1 cellular context compared by ENCODE assay signal in genomic region chr1:39832294-39832693, GRCh38.
A peak's percentile ranks its signal among the peaks of the same experiment; 100 is the strongest.
TF ChIP-seq lines count a peak whose summit lies in the region.

No MANE protein-coding gene starts in this region.

TF ChIP-seq in K562, 482 proteins besides CTCF, POLR2A, EP300 and RAD21 (continued from another document and continues in another):
- TF ChIP-seq, protein P1, sequence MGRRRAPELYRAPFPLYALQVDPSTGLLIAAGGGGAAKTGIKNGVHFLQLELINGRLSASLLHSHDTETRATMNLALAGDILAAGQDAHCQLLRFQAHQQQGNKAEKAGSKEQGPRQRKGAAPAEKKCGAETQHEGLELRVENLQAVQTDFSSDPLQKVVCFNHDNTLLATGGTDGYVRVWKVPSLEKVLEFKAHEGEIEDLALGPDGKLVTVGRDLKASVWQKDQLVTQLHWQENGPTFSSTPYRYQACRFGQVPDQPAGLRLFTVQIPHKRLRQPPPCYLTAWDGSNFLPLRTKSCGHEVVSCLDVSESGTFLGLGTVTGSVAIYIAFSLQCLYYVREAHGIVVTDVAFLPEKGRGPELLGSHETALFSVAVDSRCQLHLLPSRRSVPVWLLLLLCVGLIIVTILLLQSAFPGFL (CRISPR knock-in tag; IDR thresholded peaks at IDR 0.05), result no peak
- TF ChIP-seq IRF2 (CRISPR knock-in tag; IDR thresholded peaks at IDR 0.05) (no peak), TFAM (CRISPR knock-in tag; conservative IDR thresholded peaks at IDR 0.05) (no peak), SAFB (IDR thresholded peaks at IDR 0.05; ENCODE audit: borderline replicate concordance, low read depth, low read length) (no peak), BCOR (IDR thresholded peaks at IDR 0.05) (no peak), FOXO4 (CRISPR knock-in tag; IDR thresholded peaks at IDR 0.05) (no peak), PHF20 (IDR thresholded peaks at IDR 0.05; ENCODE audit: partially characterized antibody) (no peak), CC2D1A (IDR thresholded peaks at IDR 0.05) (no peak), DNMT1 (IDR thresholded peaks at IDR 0.05) (no peak), ZNF3 (CRISPR knock-in tag; IDR thresholded peaks at IDR 0.05) (no peak), SP1 (CRISPR knock-in tag; IDR thresholded peaks at IDR 0.05) (no peak), NRF1 (conservative IDR thresholded peaks at IDR 0.05 in 1 of 2, IDR thresholded peaks at IDR 0.05 in 1 of 2) (peak; percentile 30 to 40; a peak in 2 of 4 replicates), ZNF57 (CRISPR knock-in tag; IDR thresholded peaks at IDR 0.05) (no peak), ZC3H11A (IDR thresholded peaks at IDR 0.05; ENCODE audit: low read depth, low read length) (no peak), KDM2B (CRISPR knock-in tag; IDR thresholded peaks at IDR 0.05) (no peak), ZNF668 (CRISPR knock-in tag; IDR thresholded peaks at IDR 0.05) (no peak), ZBTB8A (IDR thresholded peaks at IDR 0.05; ENCODE audit: partially characterized antibody) (no peak), DIDO1 (tag; IDR thresholded peaks at IDR 0.05; ENCODE audit: low read depth) (no peak), ZNF41 (CRISPR knock-in tag; conservative IDR thresholded peaks at IDR 0.05) (no peak), PML (IDR thresholded peaks at IDR 0.05; ENCODE audit: low read length) (no peak), CHD1 (IDR thresholded peaks at IDR 0.05; ENCODE audit: low read length) (no peak), CEBPB (tag; IDR thresholded peaks at IDR 0.05) (no peak), MAZ (CRISPR knock-in tag; conservative IDR thresholded peaks at IDR 0.05 in 1 of 2, IDR thresholded peaks at IDR 0.05 in 1 of 2) (no peak), PYGO2 (tag; IDR thresholded peaks at IDR 0.05) (no peak), HNRNPLL (IDR thresholded peaks at IDR 0.05; ENCODE audit: low read depth, low read length, poor library complexity, severe bottlenecking) (peak; percentile 34), CBFA2T2 (conservative IDR thresholded peaks at IDR 0.05) (no peak), RAD51 (IDR thresholded peaks at IDR 0.05; ENCODE audit: borderline replicate concordance, low read depth) (no peak), JUND (IDR thresholded peaks at IDR 0.05; ENCODE audit: borderline replicate concordance, low read depth, low read length) (peak; percentile 92), JUND (tag; IDR thresholded peaks at IDR 0.05; ENCODE audit: borderline replicate concordance, low read depth, low read length) (peak; percentile 91; the same call in 2 of the 3 replicates), GATA2 (CRISPR knock-in tag; IDR thresholded peaks at IDR 0.05) (no peak), BRD4 (IDR thresholded peaks at IDR 0.05) (no peak), RBBP5 (IDR thresholded peaks at IDR 0.05; ENCODE audit: borderline replicate concordance, insufficient read depth, low read length, poor library complexity, severe bottlenecking) (peak; percentile 32), E2F3 (CRISPR knock-in tag; IDR thresholded peaks at IDR 0.05) (no peak), PKNOX1 (IDR thresholded peaks at IDR 0.05) (peak; percentile 56; the same call in 1 of the 2 replicates), SMARCE1 (IDR thresholded peaks at IDR 0.05) (peak; percentile 64), SAFB2 (IDR thresholded peaks at IDR 0.05; ENCODE audit: borderline replicate concordance, low read depth, low read length, severe bottlenecking) (no peak), MAFK (IDR thresholded peaks at IDR 0.05; ENCODE audit: low read length) (no peak), SNIP1 (IDR thresholded peaks at IDR 0.05; ENCODE audit: low read depth) (no peak), MCM3 (IDR thresholded peaks at IDR 0.05) (no peak), FOXA1 (IDR thresholded peaks at IDR 0.05; ENCODE audit: borderline replicate concordance) (no peak), ZNF311 (CRISPR knock-in tag; IDR thresholded peaks at IDR 0.05) (no peak), KLF10 (CRISPR knock-in tag; IDR thresholded peaks at IDR 0.05) (no peak), PHTF2 (CRISPR knock-in tag; IDR thresholded peaks at IDR 0.05) (no peak), DDX20 (tag; IDR thresholded peaks at IDR 0.05; ENCODE audit: low read depth) (no peak), ZNF830 (CRISPR knock-in tag; IDR thresholded peaks at IDR 0.05) (no peak), NFRKB (IDR thresholded peaks at IDR 0.05; ENCODE audit: low read depth) (no peak), DPF2 (IDR thresholded peaks at IDR 0.05) (peak; percentile 76), MCM5 (IDR thresholded peaks at IDR 0.05; ENCODE audit: low read depth) (no peak), EWSR1 (IDR thresholded peaks at IDR 0.05; ENCODE audit: borderline replicate concordance, low read depth, partially characterized antibody) (no peak), GATAD2A (IDR thresholded peaks at IDR 0.05) (no peak), ILF3 (IDR thresholded peaks at IDR 0.05; ENCODE audit: borderline replicate concordance) (no peak), ZNF224 (CRISPR knock-in tag; IDR thresholded peaks at IDR 0.05) (no peak), FOSL1 (tag; conservative IDR thresholded peaks at IDR 0.05) (peak; percentile 88), HNRNPH1 (optimal IDR thresholded peaks at IDR 0.05; ENCODE audit: low read depth, low read length) (no peak), MEF2A (IDR thresholded peaks at IDR 0.05; ENCODE audit: control insufficient read depth, low read depth, low read length) (no peak), NFE2 (IDR thresholded peaks at IDR 0.05; ENCODE audit: low read depth) (no peak)
- TF ChIP-seq, protein P2, sequence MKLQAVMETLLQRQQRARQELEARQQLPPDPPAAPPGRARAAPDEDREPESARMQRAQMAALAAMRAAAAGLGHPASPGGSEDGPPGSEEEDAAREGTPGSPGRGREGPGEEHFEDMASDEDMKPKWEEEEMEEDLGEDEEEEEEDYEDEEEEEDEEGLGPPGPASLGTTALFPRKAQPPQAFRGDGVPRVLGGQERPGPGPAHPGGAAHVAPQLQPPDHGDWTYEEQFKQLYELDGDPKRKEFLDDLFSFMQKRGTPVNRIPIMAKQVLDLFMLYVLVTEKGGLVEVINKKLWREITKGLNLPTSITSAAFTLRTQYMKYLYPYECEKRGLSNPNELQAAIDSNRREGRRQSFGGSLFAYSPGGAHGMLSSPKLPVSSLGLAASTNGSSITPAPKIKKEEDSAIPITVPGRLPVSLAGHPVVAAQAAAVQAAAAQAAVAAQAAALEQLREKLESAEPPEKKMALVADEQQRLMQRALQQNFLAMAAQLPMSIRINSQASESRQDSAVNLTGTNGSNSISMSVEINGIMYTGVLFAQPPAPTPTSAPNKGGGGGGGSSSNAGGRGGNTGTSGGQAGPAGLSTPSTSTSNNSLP (IDR thresholded peaks at IDR 0.05; ENCODE audit: borderline replicate concordance, low read depth, low read length), result no peak
- TF ChIP-seq, protein P3, sequence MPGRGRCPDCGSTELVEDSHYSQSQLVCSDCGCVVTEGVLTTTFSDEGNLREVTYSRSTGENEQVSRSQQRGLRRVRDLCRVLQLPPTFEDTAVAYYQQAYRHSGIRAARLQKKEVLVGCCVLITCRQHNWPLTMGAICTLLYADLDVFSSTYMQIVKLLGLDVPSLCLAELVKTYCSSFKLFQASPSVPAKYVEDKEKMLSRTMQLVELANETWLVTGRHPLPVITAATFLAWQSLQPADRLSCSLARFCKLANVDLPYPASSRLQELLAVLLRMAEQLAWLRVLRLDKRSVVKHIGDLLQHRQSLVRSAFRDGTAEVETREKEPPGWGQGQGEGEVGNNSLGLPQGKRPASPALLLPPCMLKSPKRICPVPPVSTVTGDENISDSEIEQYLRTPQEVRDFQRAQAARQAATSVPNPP (IDR thresholded peaks at IDR 0.05; ENCODE audit: borderline replicate concordance, insufficient read depth, insufficient read length), result no peak
- TF ChIP-seq, protein P4, sequence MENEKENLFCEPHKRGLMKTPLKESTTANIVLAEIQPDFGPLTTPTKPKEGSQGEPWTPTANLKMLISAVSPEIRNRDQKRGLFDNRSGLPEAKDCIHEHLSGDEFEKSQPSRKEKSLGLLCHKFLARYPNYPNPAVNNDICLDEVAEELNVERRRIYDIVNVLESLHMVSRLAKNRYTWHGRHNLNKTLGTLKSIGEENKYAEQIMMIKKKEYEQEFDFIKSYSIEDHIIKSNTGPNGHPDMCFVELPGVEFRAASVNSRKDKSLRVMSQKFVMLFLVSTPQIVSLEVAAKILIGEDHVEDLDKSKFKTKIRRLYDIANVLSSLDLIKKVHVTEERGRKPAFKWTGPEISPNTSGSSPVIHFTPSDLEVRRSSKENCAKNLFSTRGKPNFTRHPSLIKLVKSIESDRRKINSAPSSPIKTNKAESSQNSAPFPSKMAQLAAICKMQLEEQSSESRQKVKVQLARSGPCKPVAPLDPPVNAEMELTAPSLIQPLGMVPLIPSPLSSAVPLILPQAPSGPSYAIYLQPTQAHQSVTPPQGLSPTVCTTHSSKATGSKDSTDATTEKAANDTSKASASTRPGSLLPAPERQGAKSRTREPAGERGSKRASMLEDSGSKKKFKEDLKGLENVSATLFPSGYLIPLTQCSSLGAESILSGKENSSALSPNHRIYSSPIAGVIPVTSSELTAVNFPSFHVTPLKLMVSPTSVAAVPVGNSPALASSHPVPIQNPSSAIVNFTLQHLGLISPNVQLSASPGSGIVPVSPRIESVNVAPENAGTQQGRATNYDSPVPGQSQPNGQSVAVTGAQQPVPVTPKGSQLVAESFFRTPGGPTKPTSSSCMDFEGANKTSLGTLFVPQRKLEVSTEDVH (IDR thresholded peaks at IDR 0.05; ENCODE audit: low read depth, partially characterized antibody), result peak; percentile 21
- TF ChIP-seq, protein P5, sequence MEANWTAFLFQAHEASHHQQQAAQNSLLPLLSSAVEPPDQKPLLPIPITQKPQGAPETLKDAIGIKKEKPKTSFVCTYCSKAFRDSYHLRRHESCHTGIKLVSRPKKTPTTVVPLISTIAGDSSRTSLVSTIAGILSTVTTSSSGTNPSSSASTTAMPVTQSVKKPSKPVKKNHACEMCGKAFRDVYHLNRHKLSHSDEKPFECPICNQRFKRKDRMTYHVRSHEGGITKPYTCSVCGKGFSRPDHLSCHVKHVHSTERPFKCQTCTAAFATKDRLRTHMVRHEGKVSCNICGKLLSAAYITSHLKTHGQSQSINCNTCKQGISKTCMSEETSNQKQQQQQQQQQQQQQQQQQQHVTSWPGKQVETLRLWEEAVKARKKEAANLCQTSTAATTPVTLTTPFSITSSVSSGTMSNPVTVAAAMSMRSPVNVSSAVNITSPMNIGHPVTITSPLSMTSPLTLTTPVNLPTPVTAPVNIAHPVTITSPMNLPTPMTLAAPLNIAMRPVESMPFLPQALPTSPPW (CRISPR knock-in tag; IDR thresholded peaks at IDR 0.05), result no peak
- TF ChIP-seq, protein P6, sequence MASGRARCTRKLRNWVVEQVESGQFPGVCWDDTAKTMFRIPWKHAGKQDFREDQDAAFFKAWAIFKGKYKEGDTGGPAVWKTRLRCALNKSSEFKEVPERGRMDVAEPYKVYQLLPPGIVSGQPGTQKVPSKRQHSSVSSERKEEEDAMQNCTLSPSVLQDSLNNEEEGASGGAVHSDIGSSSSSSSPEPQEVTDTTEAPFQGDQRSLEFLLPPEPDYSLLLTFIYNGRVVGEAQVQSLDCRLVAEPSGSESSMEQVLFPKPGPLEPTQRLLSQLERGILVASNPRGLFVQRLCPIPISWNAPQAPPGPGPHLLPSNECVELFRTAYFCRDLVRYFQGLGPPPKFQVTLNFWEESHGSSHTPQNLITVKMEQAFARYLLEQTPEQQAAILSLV (tag; IDR thresholded peaks at IDR 0.05), result no peak
- TF ChIP-seq, protein P7, sequence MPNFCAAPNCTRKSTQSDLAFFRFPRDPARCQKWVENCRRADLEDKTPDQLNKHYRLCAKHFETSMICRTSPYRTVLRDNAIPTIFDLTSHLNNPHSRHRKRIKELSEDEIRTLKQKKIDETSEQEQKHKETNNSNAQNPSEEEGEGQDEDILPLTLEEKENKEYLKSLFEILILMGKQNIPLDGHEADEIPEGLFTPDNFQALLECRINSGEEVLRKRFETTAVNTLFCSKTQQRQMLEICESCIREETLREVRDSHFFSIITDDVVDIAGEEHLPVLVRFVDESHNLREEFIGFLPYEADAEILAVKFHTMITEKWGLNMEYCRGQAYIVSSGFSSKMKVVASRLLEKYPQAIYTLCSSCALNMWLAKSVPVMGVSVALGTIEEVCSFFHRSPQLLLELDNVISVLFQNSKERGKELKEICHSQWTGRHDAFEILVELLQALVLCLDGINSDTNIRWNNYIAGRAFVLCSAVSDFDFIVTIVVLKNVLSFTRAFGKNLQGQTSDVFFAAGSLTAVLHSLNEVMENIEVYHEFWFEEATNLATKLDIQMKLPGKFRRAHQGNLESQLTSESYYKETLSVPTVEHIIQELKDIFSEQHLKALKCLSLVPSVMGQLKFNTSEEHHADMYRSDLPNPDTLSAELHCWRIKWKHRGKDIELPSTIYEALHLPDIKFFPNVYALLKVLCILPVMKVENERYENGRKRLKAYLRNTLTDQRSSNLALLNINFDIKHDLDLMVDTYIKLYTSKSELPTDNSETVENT (CRISPR knock-in tag; IDR thresholded peaks at IDR 0.05), result no peak
- TF ChIP-seq, protein P8, sequence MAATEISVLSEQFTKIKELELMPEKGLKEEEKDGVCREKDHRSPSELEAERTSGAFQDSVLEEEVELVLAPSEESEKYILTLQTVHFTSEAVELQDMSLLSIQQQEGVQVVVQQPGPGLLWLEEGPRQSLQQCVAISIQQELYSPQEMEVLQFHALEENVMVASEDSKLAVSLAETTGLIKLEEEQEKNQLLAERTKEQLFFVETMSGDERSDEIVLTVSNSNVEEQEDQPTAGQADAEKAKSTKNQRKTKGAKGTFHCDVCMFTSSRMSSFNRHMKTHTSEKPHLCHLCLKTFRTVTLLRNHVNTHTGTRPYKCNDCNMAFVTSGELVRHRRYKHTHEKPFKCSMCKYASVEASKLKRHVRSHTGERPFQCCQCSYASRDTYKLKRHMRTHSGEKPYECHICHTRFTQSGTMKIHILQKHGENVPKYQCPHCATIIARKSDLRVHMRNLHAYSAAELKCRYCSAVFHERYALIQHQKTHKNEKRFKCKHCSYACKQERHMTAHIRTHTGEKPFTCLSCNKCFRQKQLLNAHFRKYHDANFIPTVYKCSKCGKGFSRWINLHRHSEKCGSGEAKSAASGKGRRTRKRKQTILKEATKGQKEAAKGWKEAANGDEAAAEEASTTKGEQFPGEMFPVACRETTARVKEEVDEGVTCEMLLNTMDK (IDR thresholded peaks at IDR 0.05; ENCODE audit: borderline replicate concordance, insufficient read depth, low read depth, low read length, poor library complexity, severe bottlenecking), result no peak
